Comparison of ENCODE assay signal across 25 cellular contexts in the genomic region with DNA sequence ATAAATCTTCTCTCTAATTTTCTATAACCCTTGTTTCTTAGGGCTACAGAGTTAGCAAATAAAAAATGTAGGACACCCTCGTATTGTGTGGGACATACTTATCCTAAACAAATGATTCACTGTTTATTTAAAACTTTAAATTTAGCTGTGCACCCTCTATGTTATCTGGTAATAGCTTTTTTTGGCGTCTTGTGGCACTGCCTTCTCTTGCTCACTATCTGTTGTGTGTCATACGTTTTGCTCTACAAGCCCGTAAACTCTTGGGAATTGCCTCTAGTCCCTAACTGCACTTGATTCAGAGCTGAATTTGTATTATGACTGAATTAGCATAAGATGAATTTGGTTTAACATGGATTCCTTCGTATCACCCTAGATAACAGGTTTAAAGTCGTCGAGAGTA.
"Had no signal": no experiment of that assay in that cellular context is flagged by ENCODE, and none has a peak within 500 bp of the region (broad histone marks: within the 10 kb centered on the region; RNA-seq: fewer than 3 reads in every experiment).

No MANE protein-coding gene starts in this region.

- DNase-seq: activated CD4-positive, alpha-beta T cell treated with anti-CD3 and anti-CD28 coated beads for 36 hours; activated CD4-positive, CD25-positive, alpha-beta regulatory T cell; activated effector memory CD4-positive, alpha-beta T cell treated with Interleukin-2 at 50 U/mL for 16 hours; activated naive CD4-positive, alpha-beta T cell treated with Interleukin-2 at 50 U/mL for 16 hours; activated naive CD8-positive, alpha-beta T cell treated with anti-CD3 and anti-CD28 coated beads for 36 hours; activated T-cell treated with anti-CD3 and anti-CD28 coated beads for 4 hours; brain microvascular endothelial cell; cortex of kidney; endodermal cell; foreskin melanocyte; islet precursor cell; left ventricle myocardium inferior; mucosa of descending colon; retina; small intestine; stimulated activated CD4-positive, alpha-beta T cell treated with anti-CD3 and anti-CD28 coated beads, Interleukin-1b, Interleukin-23, amount 100 ng/mL, for 48 hours; stimulated activated CD4-positive, alpha-beta T cell treated with anti-CD3 and anti-CD28 coated beads, Interleukin-4, amount 100 ng/mL, for 4 hours; stimulated activated CD8-positive, alpha-beta memory T cell treated with anti-CD3 and anti-CD28 coated beads, Interleukin-4, amount 100 ng/mL, for 48 hours; stimulated activated naive CD8-positive, alpha-beta T cell treated with anti-CD3 and anti-CD28 coated beads, Interleukin-15, amount 100 ng/mL, for 72 hours; T-helper 1 cell had no signal

- H3K9me3 ChIP-seq: left ventricle myocardium inferior, mucosa of descending colon, tibial nerve had no signal

- H3K27ac ChIP-seq: brain microvascular endothelial cell, left ventricle myocardium inferior, tibial nerve had no signal

- ATAC-seq: activated CD4-positive, alpha-beta T cell treated with anti-CD3 and anti-CD28 coated beads for 36 hours; esophagus mucosa; mucosa of descending colon; sciatic nerve; stimulated activated memory B cell treated with anti-CD40 and anti-IgM and Interleukin-4, amounts not matched to agents 10 μg/mL and 1 μg/mL and 100 μg/mL, for 72 hours; stimulated activated naive CD8-positive, alpha-beta T cell treated with anti-CD3 and anti-CD28 coated beads, Interleukin-15, amount 100 ng/mL, for 72 hours had no signal

- H3K27me3 ChIP-seq: brain microvascular endothelial cell, tibial nerve had no signal

- H3K4me3 ChIP-seq: left ventricle myocardium inferior, lung, mucosa of descending colon, tibial nerve had no signal

- H3K36me3 ChIP-seq: brain microvascular endothelial cell, left ventricle myocardium inferior, tibial nerve had no signal
